In genomic region chr20:62907377-62908317, GRCh38 we compare ENCODE assay signal across 1 cellular context.
TF ChIP-seq lines count a peak whose summit lies in the region.

No MANE protein-coding gene starts in this region.

TF ChIP-seq in IMR-90, 13 proteins besides CTCF, POLR2A, EP300 and RAD21:
- TF ChIP-seq FOS (IDR thresholded peaks at IDR 0.05; ENCODE audit: low read depth, low read length) (no peak), MAFK (IDR thresholded peaks at IDR 0.05; ENCODE audit: low read depth, low read length) (no peak), ELK1 (IDR thresholded peaks at IDR 0.05; ENCODE audit: borderline replicate concordance, low read depth, low read length) (no peak), CEBPB (IDR thresholded peaks at IDR 0.05; ENCODE audit: low read depth, low read length) (no peak), MAZ (IDR thresholded peaks at IDR 0.05; ENCODE audit: borderline replicate concordance, low read depth, low read length) (no peak), NFE2L2 (IDR thresholded peaks at IDR 0.05; ENCODE audit: low read depth, low read length) (no peak), SMC3 (IDR thresholded peaks at IDR 0.05; ENCODE audit: low read depth, low read length) (no peak), MXI1 (IDR thresholded peaks at IDR 0.05; ENCODE audit: borderline replicate concordance, low read depth, low read length) (no peak), CHD1 (IDR thresholded peaks at IDR 0.05; ENCODE audit: low read depth, low read length) (no peak), BHLHE40 (IDR thresholded peaks at IDR 0.05; ENCODE audit: low read depth, low read length) (no peak), RFX5 (IDR thresholded peaks at IDR 0.05; ENCODE audit: low read depth, low read length) (no peak), RCOR1 (IDR thresholded peaks at IDR 0.05; ENCODE audit: insufficient replicate concordance, low read length) (no peak)
TF ChIP-seq in IMR-90: peak in this region for 0.
